ENCODE assay signal across 9 cellular contexts in the genomic region with DNA sequence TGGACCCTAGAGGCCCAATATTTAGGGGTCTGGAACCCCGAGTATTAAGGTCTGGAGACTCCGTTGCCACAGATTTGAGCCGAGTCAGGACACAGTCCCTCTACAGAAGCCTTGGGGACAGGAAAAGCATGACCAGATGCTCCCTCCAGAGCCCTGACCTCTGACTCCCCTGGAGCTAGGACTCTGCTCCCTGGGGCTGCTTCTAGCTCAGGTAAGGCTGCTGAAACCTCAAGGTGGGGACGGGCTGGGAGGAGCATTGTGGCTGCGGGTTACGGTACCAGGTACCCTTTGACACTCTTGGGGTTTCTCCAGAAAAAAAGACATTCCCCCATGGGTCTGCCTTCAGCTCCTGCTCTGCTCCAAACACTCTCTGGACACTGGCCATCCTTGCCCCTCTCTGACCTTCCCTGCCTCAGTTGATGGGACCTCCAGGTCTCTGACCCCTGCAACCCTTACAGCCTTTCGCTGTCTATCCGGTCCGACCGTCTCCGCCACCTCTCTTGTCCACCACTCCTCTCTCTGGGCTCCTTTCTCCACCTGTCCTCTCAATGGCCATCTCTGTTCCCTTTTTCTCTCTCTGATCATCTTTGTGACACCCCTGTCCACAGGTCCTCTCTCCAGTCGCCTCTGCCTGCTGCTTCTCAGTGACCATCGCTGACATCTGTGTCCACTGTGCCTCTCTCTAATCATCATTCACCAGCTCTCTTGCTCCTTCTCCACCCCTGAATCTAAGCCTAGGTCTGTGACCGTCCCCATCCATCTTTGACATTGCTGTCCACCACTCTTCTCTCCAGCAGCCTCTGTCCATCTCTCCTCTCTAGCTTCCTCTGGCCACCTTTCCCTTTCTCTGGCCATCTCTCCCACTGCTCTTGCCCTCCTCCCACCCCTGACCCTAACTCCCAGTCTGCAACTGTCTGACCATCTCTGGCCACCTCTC. TPM values are rescaled to one million over a fixed set of nuclear protein-coding genes. Genes with fewer than 3 reads are reported as not detected.
A peak's percentile ranks its signal among the peaks of the same experiment; 100 is the strongest.
DNase-seq lines count a peak whose midpoint lies in the region; ATAC-seq and TF ChIP-seq lines count a peak whose summit lies in the region.
"Had no signal": no experiment of that assay in that cellular context is flagged by ENCODE, and none has a peak within 500 bp of the region (broad histone marks: within the 10 kb centered on the region; RNA-seq: fewer than 3 reads in every experiment).

No MANE protein-coding gene starts in this region.

- H3K9ac ChIP-seq in ES-I3 (ENCODE audit: low read depth, low read length): peak overlapping the region; percentile 62; the same call in 1 of the 2 replicates
- no peak overlapping the region for H3K9ac ChIP-seq in fibroblast of lung (ENCODE audit: insufficient read depth, low read length)
- H3K9ac ChIP-seq in rectal smooth muscle tissue (ENCODE audit: low read length): no peak overlapping the region

- H3K4me1 ChIP-seq in ES-I3 (ENCODE audit: insufficient read depth, low read length) (peaks cover 6% of the 10 kb centered on the region; the same call in 1 of the 2 replicates), SJCRH30 (peaks cover 7% of the 10 kb centered on the region; the same call in 1 of the 2 replicates), fibroblast of lung (ENCODE audit: control insufficient read depth, extremely low read depth, insufficient read depth, low read length) (peaks cover 5% of the 10 kb centered on the region), rectal smooth muscle tissue (ENCODE audit: control insufficient read depth, insufficient read depth, low read length) (no peaks in the 10 kb centered on the region)

- H3K9me3 ChIP-seq in ES-I3 (ENCODE audit: control insufficient read depth, insufficient read depth, low read length) (no peaks in the 10 kb centered on the region), SJCRH30 (replicated peaks) (no peaks in the 10 kb centered on the region), fibroblast of lung (ENCODE audit: control insufficient read depth, insufficient read depth, low read depth, low read length) (no peaks in the 10 kb centered on the region)

- no peaks in the 10 kb centered on the region for H3K79me2 ChIP-seq in fibroblast of lung (ENCODE audit: control insufficient read depth, insufficient read depth, low read length)

- TF ChIP-seq CTCF in fibroblast of lung (conservative IDR thresholded peaks at IDR 0.05 in 1 of 2, IDR thresholded peaks at IDR 0.05 in 1 of 2; ENCODE audit: low read depth in 1 of 2, low read length in 2 of 2): no peak

- no peak for ATAC-seq in GM21390 (IDR thresholded peaks at IDR 0.05; ENCODE audit: unreplicated experiment)

- no peak overlapping the region for H3K27ac ChIP-seq in SJCRH30
- H3K27ac ChIP-seq in fibroblast of lung (ENCODE audit: insufficient read depth, low read length): no peak overlapping the region
- H3K27ac ChIP-seq in rectal smooth muscle tissue (ENCODE audit: low read depth, low read length): no peak overlapping the region

- no peaks in the 10 kb centered on the region for H3K27me3 ChIP-seq in SJCRH30
- no peaks in the 10 kb centered on the region for H3K27me3 ChIP-seq in fibroblast of lung (ENCODE audit: control insufficient read depth, insufficient read depth, low read length)
- H3K27me3 ChIP-seq in rectal smooth muscle tissue (ENCODE audit: control insufficient read depth, insufficient read depth, low read length): no peaks in the 10 kb centered on the region

- intact Hi-C loops in posterior vena cava (cut with DNase I): loop anchor here (5.0 to 10.0 kb wide), 3 partner anchors 55 to 223 kb away; partner anchors contain the start of genes IGFLR1 (in 1 of the 2), KMT2B (in 1 of the 2), LIN37 (in 1 of the 2) and PSENEN (in 1 of the 2)

- H3K4me2 ChIP-seq in fibroblast of lung (ENCODE audit: extremely low read depth, insufficient read depth, low read length): peak overlapping the region; percentile 49

- no peaks in the 10 kb centered on the region for H4K20me1 ChIP-seq in fibroblast of lung (ENCODE audit: control insufficient read depth, extremely low read depth, insufficient read depth, low read length)

- peaks cover 2% of the 10 kb centered on the region; the same call in 1 of the 2 replicates for H3K36me3 ChIP-seq in ES-I3 (ENCODE audit: insufficient read depth, low read length)
- no peaks in the 10 kb centered on the region for H3K36me3 ChIP-seq in SJCRH30
- peaks cover 4% of the 10 kb centered on the region for H3K36me3 ChIP-seq in fibroblast of lung (ENCODE audit: control insufficient read depth, insufficient read depth, low read length)
- H3K36me3 ChIP-seq in rectal smooth muscle tissue (ENCODE audit: control insufficient read depth, insufficient read depth, low read length): peaks cover 6% of the 10 kb centered on the region

- DNase-seq in SJCRH30: no peak
- DNase-seq in fibroblast of lung (ENCODE audit: low read depth in 2 of 2): no peak
- no peak for DNase-seq in NCI-H1092 treated with DMSO at 0.1 percent for 48 hours (lab: John Stamatoyannopoulos, UW)
- DNase-seq in ureter (ENCODE audit: low spot score): no peak
- DNase-seq in posterior vena cava (ENCODE audit: low spot score): no peak
- DNase-seq: activated CD4-positive, CD25-positive, alpha-beta regulatory T cell had no signal

- peak overlapping the region; percentile 61; the same call in 1 of the 2 replicates for H3K4me3 ChIP-seq in SJCRH30
- peak overlapping the region; percentile 23 to 79 (median 50) for H3K4me3 ChIP-seq in fibroblast of lung (replicated peaks in 1 of 4; ENCODE audit: control extremely low read depth in 1 of 4, insufficient read depth in 1 of 4, low read depth in 3 of 4, low read length in 4 of 4)
- H3K4me3 ChIP-seq in rectal smooth muscle tissue (ENCODE audit: low read length): peak overlapping the region; percentile 65

- no peak overlapping the region for H2AFZ ChIP-seq in fibroblast of lung (ENCODE audit: low read length)

RNA-seq across cellular contexts. Expression of gene LRFN3, which starts 1.4 kb away (rescaled TPM):
- total RNA-seq in SJCRH30 (2014; rRNA removed; shearing (Covaris generic)): 5.1 and 10.2 TPM in 2 replicates
- total RNA-seq in fibroblast of lung (2.6 and 3.1 TPM in 2 replicates), ureter (9.6 TPM), posterior vena cava (10 to 100 TPM; 13.3 to 14.2 TPM)
- 2.2 and 2.6 TPM in 2 replicates for polyA plus RNA-seq in fibroblast of lung
- polyA plus RNA-seq in fibroblast of lung (2012): 6.6 and 9.6 TPM in 2 replicates
- polyA minus RNA-seq in fibroblast of lung (ENCODE audit: low replicate concordance): 9.7 and 12.2 TPM in 2 replicates

RNA-seq across cellular contexts. Expression of gene TYROBP, which starts 29.5 kb away (rescaled TPM):
- not detected in 2 replicates for total RNA-seq in SJCRH30 (2014; rRNA removed; shearing (Covaris generic))
- total RNA-seq in fibroblast of lung (0.26 TPM in 1 of 2 replicates, not detected in the other), ureter (18.7 TPM), posterior vena cava (10 to 100 TPM; 58.8 to 96.5 TPM)
- polyA plus RNA-seq in fibroblast of lung: not detected in 2 replicates
- polyA plus RNA-seq in fibroblast of lung (2012): 0.31 TPM in 1 of 2 replicates, not detected in the other
- not detected in 2 replicates for polyA minus RNA-seq in fibroblast of lung (ENCODE audit: low replicate concordance)

RNA-seq across cellular contexts. Expression of gene HCST, which starts 35.3 kb away (rescaled TPM):
- not detected in 2 replicates for total RNA-seq in SJCRH30 (2014; rRNA removed; shearing (Covaris generic))
- total RNA-seq in fibroblast of lung (1.0 and 2.0 TPM in 2 replicates), ureter (6.8 TPM), posterior vena cava (10 to 100 TPM; 12.4 to 13.4 TPM)
- polyA plus RNA-seq in fibroblast of lung: 0.14 and 0.16 TPM in 2 replicates
- 0.73 and 0.76 TPM in 2 replicates for polyA plus RNA-seq in fibroblast of lung (2012)
- polyA minus RNA-seq in fibroblast of lung (ENCODE audit: low replicate concordance): 3.5 TPM in 1 of 2 replicates, not detected in the other

RNA-seq across cellular contexts. Expression of gene NFKBID, which starts 37.3 kb away (rescaled TPM):
- total RNA-seq in SJCRH30 (2014; rRNA removed; shearing (Covaris generic)): 6.2 and 7.3 TPM in 2 replicates
- 2.3 and 2.6 TPM in 2 replicates for total RNA-seq in fibroblast of lung
- polyA plus RNA-seq in fibroblast of lung: 1.2 and 2.4 TPM in 2 replicates
- polyA plus RNA-seq in fibroblast of lung (2012): 2.3 and 2.8 TPM in 2 replicates
- polyA minus RNA-seq in fibroblast of lung (ENCODE audit: low replicate concordance): 1.8 and 7.1 TPM in 2 replicates
- total RNA-seq in ureter: 14.1 TPM
- total RNA-seq in posterior vena cava: 10 to 100 TPM in 1 of 2 donors, 1 to 10 TPM in 1; 7.9 to 10.3 TPM

RNA-seq across cellular contexts. Expression of gene SDHAF1, which starts 57.4 kb away (rescaled TPM):
- total RNA-seq in SJCRH30 (2014; rRNA removed; shearing (Covaris generic)): 21.6 and 27.9 TPM in 2 replicates
- total RNA-seq in fibroblast of lung: 7.8 and 11.8 TPM in 2 replicates
- polyA plus RNA-seq in fibroblast of lung: 5.6 and 6.4 TPM in 2 replicates
- polyA plus RNA-seq in fibroblast of lung (2012): 8.0 and 8.5 TPM in 2 replicates
- polyA minus RNA-seq in fibroblast of lung (ENCODE audit: low replicate concordance): 1.4 and 2.4 TPM in 2 replicates
- 13.8 TPM for total RNA-seq in ureter
- 10 to 100 TPM; 11.2 to 13.3 TPM for total RNA-seq in posterior vena cava

Comparison
In these comparisons a context has a peak if more than half of its experiments do, and no peak if none do; other contexts are left out.
1. RNA of gene TYROBP, which starts 29.5 kb away (total RNA-seq): 58.8 to 96.5 TPM in posterior vena cava and 18.7 TPM in ureter (single experiment); not detected in SJCRH30 and 0.26 TPM in fibroblast of lung; every median in the first group is over 10 times any median in the second.
2. Peak in every context shown above with its lines, with median percentiles within 50 percentile points of each other: H3K4me3 ChIP-seq.